Comparison of ENCODE assay signal across 30 cellular contexts in the genomic region with DNA sequence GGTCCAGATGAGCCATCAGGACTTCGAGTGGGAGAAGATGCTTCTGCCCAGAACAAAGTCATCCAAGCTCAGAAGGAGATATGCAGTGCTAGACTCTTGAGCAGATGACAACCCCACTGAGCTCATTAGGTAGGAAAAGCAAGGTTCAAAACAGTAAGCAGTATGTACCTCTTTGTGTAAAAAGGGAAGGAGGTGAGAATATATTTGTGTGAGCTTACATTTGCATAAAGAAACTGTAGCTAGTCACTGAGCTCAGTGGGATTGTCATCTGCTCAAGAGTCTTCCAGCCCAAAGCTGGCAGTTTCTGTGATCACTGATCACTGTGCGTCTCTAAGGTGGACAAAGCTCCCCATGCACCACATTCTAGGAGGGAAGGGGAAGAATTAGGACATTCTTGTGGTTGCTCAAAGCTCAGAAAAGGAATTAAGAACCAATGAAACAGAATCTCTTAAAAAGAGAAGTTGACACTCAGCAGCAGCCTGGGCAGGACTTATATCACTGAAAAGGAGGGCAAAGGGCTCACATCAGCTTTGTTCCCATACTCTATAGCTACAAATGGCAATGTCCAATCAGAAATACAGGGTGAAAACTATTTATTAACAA.
A peak's percentile ranks its signal among the peaks of the same experiment; 100 is the strongest.
DNase-seq lines count a peak whose midpoint lies in the region; ATAC-seq and TF ChIP-seq lines count a peak whose summit lies in the region.
"Had no signal": no experiment of that assay in that cellular context is flagged by ENCODE, and none has a peak within 500 bp of the region (broad histone marks: within the 10 kb centered on the region; RNA-seq: fewer than 3 reads in every experiment).

No MANE protein-coding gene starts in this region.

- TF ChIP-seq CTCF in dorsolateral prefrontal cortex (IDR thresholded peaks at IDR 0.05 in 54 of 56, conservative IDR thresholded peaks at IDR 0.05 in 2 of 56; ENCODE audit: low read depth in 1 of 56, partially characterized antibody in 56 of 56): no peak

- TF ChIP-seq POLR2A in Raji (IDR thresholded peaks at IDR 0.05; ENCODE audit: insufficient read depth, low read depth, low read length): peak; percentile 47; the same call in 1 of the 2 replicates

- intact Hi-C loops in naive thymus-derived CD4-positive, alpha-beta T cell (cut with micrococcal nuclease): no loop called here
- intact Hi-C loops in dorsolateral prefrontal cortex (cut with DNase I): no loop called here

- POLR2A ChIA-PET in naive thymus-derived CD4-positive, alpha-beta T cell (lab: Charles Lee): no interaction called here

- no peak overlapping the region for H3K4me3 ChIP-seq in naive thymus-derived CD4-positive, alpha-beta T cell (ENCODE audit: low read length)
- H3K4me3 ChIP-seq in dorsolateral prefrontal cortex: no peak overlapping the region
- H3K4me3 ChIP-seq: lung had no signal

- peak; percentile 44 for ATAC-seq in naive thymus-derived CD4-positive, alpha-beta T cell
- ATAC-seq: activated naive CD4-positive, alpha-beta T cell treated with anti-CD3 and anti-CD28 coated beads, Interleukin-2, amount 50 U/mL, for 72 hours; sciatic nerve had no signal

- H3K27ac ChIP-seq in naive thymus-derived CD4-positive, alpha-beta T cell (ENCODE audit: low read depth, low read length): no peak overlapping the region
- no peak overlapping the region for H3K27ac ChIP-seq in dorsolateral prefrontal cortex
- H3K27ac ChIP-seq: C4-2B, HL-60 had no signal

- H3K27me3 ChIP-seq in naive thymus-derived CD4-positive, alpha-beta T cell (ENCODE audit: control insufficient read depth in 2 of 2, insufficient read depth in 2 of 2, low read length in 2 of 2): no peaks in the 10 kb centered on the region
- peaks cover 0 to 5% (median 0%) of the 10 kb centered on the region in 45 donors for H3K27me3 ChIP-seq in dorsolateral prefrontal cortex

- peaks cover 0 to 18% (median 0%) of the 10 kb centered on the region in 7 donors for H3K4me1 Mint-ChIP-seq in naive thymus-derived CD4-positive, alpha-beta T cell

- no peak overlapping the region for H3K4me3 Mint-ChIP-seq in naive thymus-derived CD4-positive, alpha-beta T cell
- H3K4me3 Mint-ChIP-seq: activated CD4-positive, alpha-beta memory T cell treated with anti-CD3 and anti-CD28 coated beads for 36 hours; nephron progenitor cell had no signal

- H3K27ac Mint-ChIP-seq in naive thymus-derived CD4-positive, alpha-beta T cell: no peak overlapping the region
- H3K27ac Mint-ChIP-seq: activated CD4-positive, alpha-beta memory T cell treated with anti-CD3 and anti-CD28 coated beads for 36 hours; activated naive CD4-positive, alpha-beta T cell treated with anti-CD3 and anti-CD28 coated beads, Interleukin-2, amount 50 U/mL, for 72 hours; nephron progenitor cell had no signal

- H3K27me3 Mint-ChIP-seq in naive thymus-derived CD4-positive, alpha-beta T cell: peaks cover 0 to 13% (median 5%) of the 10 kb centered on the region in 5 donors
- H3K27me3 Mint-ChIP-seq: activated CD4-positive, alpha-beta memory T cell treated with anti-CD3 and anti-CD28 coated beads for 36 hours had no signal

- peaks cover 0 to 2% (median 0%) of the 10 kb centered on the region in 11 donors for H3K9me3 Mint-ChIP-seq in naive thymus-derived CD4-positive, alpha-beta T cell
- H3K9me3 Mint-ChIP-seq: activated CD4-positive, alpha-beta memory T cell treated with anti-CD3 and anti-CD28 coated beads for 36 hours; activated naive CD4-positive, alpha-beta T cell treated with anti-CD3 and anti-CD28 coated beads, Interleukin-2, amount 50 U/mL, for 72 hours; nephron progenitor cell had no signal

- no peaks in the 10 kb centered on the region for H3K9me3 ChIP-seq in naive thymus-derived CD4-positive, alpha-beta T cell (ENCODE audit: control insufficient read depth in 2 of 3, low read length in 3 of 3)

- DNase-seq in CD1c-positive myeloid dendritic cell (ENCODE audit: extremely low spot score) (peak; percentile 80), MV-4-11 (lab: John Stamatoyannopoulos, UW) (peak; percentile 85), HUDEP-2 (lab: John Stamatoyannopoulos, UW; ENCODE audit: unreplicated experiment in 76 of 76) (no peak), LoVo (ENCODE audit: low spot score) (no peak), dorsolateral prefrontal cortex (no peak), NCI-H1436 treated with DMSO at 0.1 percent for 48 hours (lab: John Stamatoyannopoulos, UW) (no peak)
- DNase-seq in naive thymus-derived CD4-positive, alpha-beta T cell: no peak
- DNase-seq: activated CD4-positive, alpha-beta memory T cell treated with anti-CD3 and anti-CD28 coated beads for 36 hours; activated CD8-positive, alpha-beta memory T cell treated with anti-CD3 and anti-CD28 coated beads, Interleukin-2, amount 50 U/mL, for 48 hours; Calu3; DND-41; effector memory CD4-positive, alpha-beta T cell; erythroblast; head of caudate nucleus; kidney; NCI-H1417; NCI-H2081 treated with DMSO at 0.1 percent for 48 hours; NCI-H226; NCI-H69; nephron progenitor cell; SHP77; stimulated activated CD4-positive, alpha-beta T cell treated with anti-CD3 and anti-CD28 coated beads, Interleukin-12 subunit alpha, Interleukin-12 subunit beta, amount 100 ng/mL, for 4 hours; stimulated activated CD4-positive, alpha-beta T cell treated with anti-CD3 and anti-CD28 coated beads, Interleukin-4, amount 100 ng/mL, for 1 hour; substantia nigra had no signal

- no peaks in the 10 kb centered on the region for H3K36me3 ChIP-seq in naive thymus-derived CD4-positive, alpha-beta T cell (ENCODE audit: control insufficient read depth in 2 of 3, insufficient read depth in 3 of 3, low read length in 3 of 3)

- H3K4me1 ChIP-seq in naive thymus-derived CD4-positive, alpha-beta T cell (ENCODE audit: control insufficient read depth in 2 of 2, insufficient read depth in 2 of 2, low read length in 2 of 2): no peaks in the 10 kb centered on the region

- no peaks in the 10 kb centered on the region for H3K36me3 Mint-ChIP-seq in naive thymus-derived CD4-positive, alpha-beta T cell
- H3K36me3 Mint-ChIP-seq: activated CD4-positive, alpha-beta memory T cell treated with anti-CD3 and anti-CD28 coated beads for 36 hours; activated naive CD4-positive, alpha-beta T cell treated with anti-CD3 and anti-CD28 coated beads, Interleukin-2, amount 50 U/mL, for 72 hours had no signal

- CTCF ChIA-PET in naive thymus-derived CD4-positive, alpha-beta T cell (lab: Charles Lee): no interaction called here

Comparison
In these comparisons a context has a peak if more than half of its experiments do, and no peak if none do; other contexts are left out.
1. DNase-seq: peak in CD1c-positive myeloid dendritic cell (single experiment) and MV-4-11 (single experiment); none in naive thymus-derived CD4-positive, alpha-beta T cell (0 of 9), HUDEP-2 (0 of 76), LoVo (single experiment), dorsolateral prefrontal cortex (0 of 10) and NCI-H1436 treated with DMSO at 0.1 percent for 48 hours (single experiment).